ENCODE assay signal across 31 cellular contexts in genomic region chr15:75745305-75745704, GRCh38. TPM values are rescaled to one million over a fixed set of nuclear protein-coding genes. Genes with fewer than 3 reads are reported as not detected.
"Had no signal": no experiment of that assay in that cellular context is flagged by ENCODE, and none has a peak within 500 bp of the region (broad histone marks: within the 10 kb centered on the region; RNA-seq: fewer than 3 reads in every experiment).

No MANE protein-coding gene starts in this region.

- H3K4me1 ChIP-seq: esophagus muscularis mucosa, foreskin keratinocyte, gastrocnemius medialis, heart left ventricle had no signal

- FAIRE-seq: astrocyte, bronchial epithelial cell, colon had no signal

- H3K27ac ChIP-seq: brain microvascular endothelial cell, esophagus muscularis mucosa, foreskin keratinocyte, gastrocnemius medialis, heart left ventricle had no signal

- DNase-seq: activated CD4-positive, alpha-beta T cell treated with anti-CD3 and anti-CD28 coated beads for 1 hour; activated CD4-positive, alpha-beta T cell treated with anti-CD3 and anti-CD28 coated beads for 4 hours; activated CD4-positive, alpha-beta T cell treated with anti-CD3 and anti-CD28 coated beads, Interleukin-2, amount 10 ng/mL, durations not matched to agents 7 days and 5 days; activated CD4-positive, alpha-beta T cell treated with anti-CD3 and anti-CD28 coated beads, Interleukin-2, amount 50 U/mL, for 4 hours; activated CD4-positive, CD25-positive, alpha-beta regulatory T cell; activated CD8-positive, alpha-beta memory T cell treated with anti-CD3 and anti-CD28 coated beads for 24 hours; activated CD8-positive, alpha-beta T cell treated with anti-CD3 and anti-CD28 coated beads for 36 hours; activated effector memory CD4-positive, alpha-beta T cell treated with Interleukin-2 at 50 U/mL for 16 hours; activated gamma-delta T cell treated with Interleukin-2 at 50 U/mL for 16 hours; activated naive CD4-positive, alpha-beta T cell treated with anti-CD3 and anti-CD28 coated beads, Interleukin-2, amount 50 U/mL, for 16 hours; activated naive CD4-positive, alpha-beta T cell treated with Interleukin-2 at 50 U/mL for 16 hours; activated T-cell treated with anti-CD3 and anti-CD28 coated beads, Interleukin-2, amount 50 U/mL, for 4 hours; amniotic stem cell; anterior cingulate cortex; brain microvascular endothelial cell; caudate nucleus; cortex of kidney; dermis blood vessel endothelial cell; effector CD4-positive, alpha-beta T cell; effector memory CD8-positive, alpha-beta T cell; erythroblast; foreskin keratinocyte; gastrocnemius medialis; glutamatergic neuron; heart left ventricle; T-helper 2 cell had no signal

- H3K9me3 ChIP-seq: esophagus muscularis mucosa, gastrocnemius medialis, heart left ventricle had no signal

- ATAC-seq: activated CD8-positive, alpha-beta T cell treated with anti-CD3 and anti-CD28 coated beads for 36 hours; activated T-cell treated with anti-CD3 and anti-CD28 coated beads, Interleukin-2, amount 50 U/mL, for 4 hours; activated T-helper 17 cell treated with anti-CD3 and anti-CD28 coated beads, Interleukin-2, amount 50 U/mL, for 72 hours; effector memory CD8-positive, alpha-beta T cell; foreskin keratinocyte; gastrocnemius medialis; heart left ventricle had no signal

- H3K4me3 ChIP-seq: esophagus muscularis mucosa, gastrocnemius medialis, heart left ventricle had no signal

- H3K27me3 ChIP-seq: brain microvascular endothelial cell, esophagus muscularis mucosa, foreskin keratinocyte, gastrocnemius medialis, heart left ventricle had no signal

- H3K36me3 ChIP-seq: brain microvascular endothelial cell, esophagus muscularis mucosa, gastrocnemius medialis, heart left ventricle had no signal

RNA-seq across cellular contexts. Expression of gene CSPG4, which starts 32.7 kb away (rescaled TPM):
- total RNA-seq: activated CD4-positive, alpha-beta T cell treated with anti-CD3 and anti-CD28 coated beads, Interleukin-2, amount 10 ng/mL, durations not matched to agents 7 days and 5 days; activated CD8-positive, alpha-beta T cell treated with anti-CD3 and anti-CD28 coated beads for 36 hours had no signal
